In the genomic region with DNA sequence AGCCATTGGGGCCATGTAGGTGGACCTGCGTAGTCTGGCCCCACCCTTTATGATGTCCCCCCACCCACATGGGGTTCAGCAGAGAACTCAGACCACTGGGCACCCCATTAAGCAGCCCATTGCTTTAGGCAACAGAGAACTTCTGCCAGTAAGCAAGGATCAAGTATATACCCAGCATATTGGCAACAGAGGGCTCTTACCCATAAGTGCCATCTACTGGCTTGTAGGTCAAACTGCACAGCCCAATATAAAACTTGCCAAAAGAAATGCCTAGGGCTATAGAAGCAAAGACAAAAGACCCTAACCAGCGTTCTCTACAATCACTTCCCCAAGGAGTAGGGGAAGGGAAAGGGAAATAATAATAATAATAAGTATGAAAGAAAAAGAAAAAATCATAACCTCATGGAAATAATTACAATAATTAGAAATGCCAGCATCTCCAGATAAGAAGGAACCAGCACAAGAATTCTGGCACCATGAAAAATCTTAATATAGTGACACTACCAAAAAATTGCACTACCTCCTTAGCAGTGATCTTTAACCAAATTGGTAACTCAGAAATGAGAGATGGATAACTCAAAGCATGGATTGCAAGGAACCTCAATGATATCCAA, we compare ENCODE assay signal across 9 cellular contexts.
DNase-seq lines count a peak whose midpoint lies in the region; ATAC-seq and FAIRE-seq lines count a peak whose summit lies in the region.
"Had no signal": no experiment of that assay in that cellular context is flagged by ENCODE, and none has a peak within 500 bp of the region (broad histone marks: within the 10 kb centered on the region; RNA-seq: fewer than 3 reads in every experiment).

No MANE protein-coding gene starts in this region.

- H3K27ac ChIP-seq in mesendoderm (ENCODE audit: low read depth, low read length) (no peak overlapping the region), small intestine (ENCODE audit: low read depth in 1 of 2, low read length in 1 of 2) (no peak overlapping the region)
- H3K27ac ChIP-seq: SJCRH30 had no signal

- H3K9ac ChIP-seq in mesendoderm (ENCODE audit: low read length), result no peak overlapping the region

- no peak overlapping the region for H2BK5ac ChIP-seq in mesendoderm (ENCODE audit: low read length)

- no peak overlapping the region for H3K4ac ChIP-seq in mesendoderm (ENCODE audit: low read depth, low read length)

- H3K36me3 ChIP-seq in mesendoderm (ENCODE audit: control insufficient read depth, insufficient read depth, low read length), result no peaks in the 10 kb centered on the region
- H3K36me3 ChIP-seq in small intestine (ENCODE audit: control insufficient read depth in 2 of 2, insufficient read depth in 2 of 2, low read length in 2 of 2), result no peaks in the 10 kb centered on the region
- H3K36me3 ChIP-seq: SJCRH30 had no signal

- peaks cover 0 to 23% of the 10 kb centered on the region in 2 donors for H3K9me3 Mint-ChIP-seq in activated naive CD4-positive, alpha-beta T cell treated with anti-CD3 and anti-CD28 coated beads, Interleukin-2, amount 50 U/mL, for 72 hours

- H3K23ac ChIP-seq in mesendoderm (ENCODE audit: low read length), result no peak overlapping the region

- no peaks in the 10 kb centered on the region for H3K79me2 ChIP-seq in mesendoderm (ENCODE audit: control insufficient read depth, insufficient read depth, low read length)

- no peaks in the 10 kb centered on the region for H3K79me1 ChIP-seq in mesendoderm (ENCODE audit: low read length)

- no peak overlapping the region for H2BK15ac ChIP-seq in mesendoderm (replicated peaks; ENCODE audit: low read depth)

- H3K4me2 ChIP-seq in mesendoderm (ENCODE audit: low read length), result no peak overlapping the region

- no peak overlapping the region for H2AK5ac ChIP-seq in mesendoderm (ENCODE audit: low read length)

- H4K8ac ChIP-seq in mesendoderm (ENCODE audit: low read depth, low read length), result no peak overlapping the region

- DNase-seq in amniotic epithelial cell (ENCODE audit: low read depth) (peak; percentile 55), mesendoderm (peak; percentile 76), small intestine (no peak)
- no peak for DNase-seq in stimulated activated CD4-positive, alpha-beta T cell treated with anti-CD3 and anti-CD28 coated beads, Interleukin-2, amount 100 ng/mL, for 24 hours
- DNase-seq in activated naive CD4-positive, alpha-beta T cell treated with anti-CD3 and anti-CD28 coated beads, Interleukin-2, amount 50 U/mL, for 72 hours (ENCODE audit: low spot score in 2 of 2), result no peak

- WGBS in mesendoderm (ENCODE audit: extremely low coverage, insufficient coverage, low lambda C conversion rate), result no CpG with 5 or more reads among the region's 2 CpGs
- WGBS in small intestine, 3 donors, result 51 to 62% (median 58%) methylated on average over 2 of the region's 2 CpGs

- ATAC-seq in GM18498 (IDR thresholded peaks at IDR 0.05; ENCODE audit: unreplicated experiment) (peak; percentile 77), HG03045 (IDR thresholded peaks at IDR 0.05; ENCODE audit: unreplicated experiment) (peak; percentile 62), GM19023 (IDR thresholded peaks at IDR 0.05; ENCODE audit: unreplicated experiment) (no peak)
- ATAC-seq in activated naive CD4-positive, alpha-beta T cell treated with anti-CD3 and anti-CD28 coated beads, Interleukin-2, amount 50 U/mL, for 72 hours, result no peak

- H3K4me3 ChIP-seq in mesendoderm (ENCODE audit: low read length) (no peak overlapping the region), small intestine (ENCODE audit: low read depth in 1 of 2, low read length in 2 of 2) (no peak overlapping the region)
- H3K4me3 ChIP-seq: SJCRH30 had no signal

- no peaks in the 10 kb centered on the region for H3K9me3 ChIP-seq in small intestine (ENCODE audit: control insufficient read depth, low read depth)

- H3K27ac Mint-ChIP-seq in activated naive CD4-positive, alpha-beta T cell treated with anti-CD3 and anti-CD28 coated beads, Interleukin-2, amount 50 U/mL, for 72 hours, result no peak overlapping the region

- H3K36me3 Mint-ChIP-seq in activated naive CD4-positive, alpha-beta T cell treated with anti-CD3 and anti-CD28 coated beads, Interleukin-2, amount 50 U/mL, for 72 hours, result peaks cover 0 to 4% of the 10 kb centered on the region in 2 donors

- H4K5ac ChIP-seq in mesendoderm (ENCODE audit: low read length), result no peak overlapping the region

- H3K4me1 ChIP-seq in mesendoderm (ENCODE audit: control insufficient read depth, low read depth, low read length) (no peaks in the 10 kb centered on the region), small intestine (ENCODE audit: control insufficient read depth in 2 of 2, insufficient read depth in 1 of 2, low read depth in 1 of 2, low read length in 1 of 2) (no peaks in the 10 kb centered on the region)
- H3K4me1 ChIP-seq: SJCRH30 had no signal

- no peak overlapping the region for H3K56ac ChIP-seq in mesendoderm (ENCODE audit: low read length)

- no peaks in the 10 kb centered on the region for H3K27me3 ChIP-seq in mesendoderm (ENCODE audit: insufficient read depth, low read length, poor library complexity)
- no peaks in the 10 kb centered on the region for H3K27me3 ChIP-seq in small intestine (ENCODE audit: control insufficient read depth in 2 of 2, insufficient read depth in 2 of 2, low read length in 2 of 2)
- H3K27me3 ChIP-seq: SJCRH30 had no signal

- H3K18ac ChIP-seq in mesendoderm (ENCODE audit: low read length), result no peak overlapping the region

- H2BK120ac ChIP-seq in mesendoderm (ENCODE audit: low read depth, low read length), result no peak overlapping the region

- no peak for FAIRE-seq in small intestine (lab: Jason Lieb, UNC)

Comparison
In these comparisons a context has a peak if more than half of its experiments do, and no peak if none do; other contexts are left out.
1. ATAC-seq: peak in GM18498 (single experiment) and HG03045 (single experiment); none in activated naive CD4-positive, alpha-beta T cell treated with anti-CD3 and anti-CD28 coated beads, Interleukin-2, amount 50 U/mL, for 72 hours (0 of 2) and GM19023 (single experiment).
2. DNase-seq: peak in amniotic epithelial cell (single experiment) and mesendoderm (single experiment); none in stimulated activated CD4-positive, alpha-beta T cell treated with anti-CD3 and anti-CD28 coated beads, Interleukin-2, amount 100 ng/mL, for 24 hours (0 of 2), activated naive CD4-positive, alpha-beta T cell treated with anti-CD3 and anti-CD28 coated beads, Interleukin-2, amount 50 U/mL, for 72 hours (0 of 2) and small intestine (single experiment).